Comparison of ENCODE assay signal across 12 cellular contexts in genomic region chr1:1332031-1332755, GRCh38. TPM values are rescaled to one million over a fixed set of nuclear protein-coding genes. Genes with fewer than 3 reads are reported as not detected.
"Had no signal": no experiment of that assay in that cellular context is flagged by ENCODE, and none has a peak within 500 bp of the region (broad histone marks: within the 10 kb centered on the region; RNA-seq: fewer than 3 reads in every experiment).

No MANE protein-coding gene starts in this region.

- H3K27ac ChIP-seq: hepatocyte, prostate gland had no signal

- H3K4me3 ChIP-seq: hepatocyte, prostate gland, transverse colon had no signal

- H2AFZ ChIP-seq: hepatocyte had no signal

- H3K79me2 ChIP-seq: hepatocyte had no signal

- DNase-seq: activated CD4-positive, alpha-beta T cell treated with anti-CD3 and anti-CD28 coated beads, Interleukin-2, amount 50 U/mL, for 48 hours; activated CD4-positive, CD25-positive, alpha-beta regulatory T cell treated with anti-CD3 and anti-CD28 coated beads, Interleukin-2, amount 50 U/mL, for 72 hours; activated gamma-delta T cell; activated T-cell treated with anti-CD3 and anti-CD28 coated beads, Interleukin-2, amount 50 U/mL, for 4 hours; amygdala; spleen; stimulated activated CD4-positive, alpha-beta T cell treated with anti-CD3 and anti-CD28 coated beads, Interleukin-1b, Interleukin-23, amount 100 ng/mL, for 48 hours; stimulated activated naive B cell treated with anti-CD40 and anti-IgM and Interleukin-4, amounts not matched to agents 10 μg/mL and 1 μg/mL and 100 μg/mL, for 72 hours had no signal

- H3K9me3 ChIP-seq: prostate gland, spleen, transverse colon had no signal

- H3K27me3 ChIP-seq: hepatocyte, spleen had no signal

RNA-seq across cellular contexts. Expression of gene TAS1R3, which starts 1.1 kb away (rescaled TPM):
- total RNA-seq: epithelial cell of proximal tubule had no signal
